In genomic region chr5:132425975-132426524, GRCh38 we compare ENCODE assay signal across 8 cellular contexts. TPM values are rescaled to one million over a fixed set of nuclear protein-coding genes. Genes with fewer than 3 reads are reported as not detected.
DNase-seq lines count a peak whose midpoint lies in the region; ATAC-seq and TF ChIP-seq lines count a peak whose summit lies in the region.
"Had no signal": no experiment of that assay in that cellular context is flagged by ENCODE, and none has a peak within 500 bp of the region (broad histone marks: within the 10 kb centered on the region; RNA-seq: fewer than 3 reads in every experiment).

No MANE protein-coding gene starts in this region.

- WGBS in esophagus, 2 donors, result 66 to 72% methylated on average over 7 of the region's 7 CpGs

- no peaks in the 10 kb centered on the region for H4K20me1 ChIP-seq in PC-3 (ENCODE audit: low read length)

- DNase-seq in PC-3, result no peak
- no peak for DNase-seq in KG1 (lab: John Stamatoyannopoulos, UW)
- DNase-seq in NCI-H187 (lab: John Stamatoyannopoulos, UW), result no peak
- DNase-seq: NCI-H1105 treated with DMSO at 0.1 percent for 48 hours had no signal

- 0 out of 2 replicates have a peak, but pooled peaks cover 5% of the 10 kb centered on the region for H3K79me2 ChIP-seq in PC-3 (ENCODE audit: low read length)

- CTCF ChIA-PET in PC-3 (lab: Charles Lee), result no interaction called here

- TF ChIP-seq CTCF in PC-3 (conservative IDR thresholded peaks at IDR 0.05; ENCODE audit: low read depth, low read length), result no peak

- H3K4me3 ChIP-seq in PC-3 (ENCODE audit: low read length) (no peak overlapping the region), esophagus (ENCODE audit: low read depth in 1 of 2, low read length in 2 of 2) (no peak overlapping the region)

- H3K9me3 Mint-ChIP-seq in stimulated activated memory B cell treated with anti-CD40 and anti-IgM and Interleukin-4, amounts not matched to agents 10 μg/mL and 1 μg/mL and 100 μg/mL, for 72 hours, result no peaks in the 10 kb centered on the region

- no peaks in the 10 kb centered on the region for H3K9me2 ChIP-seq in PC-3 (replicated peaks; ENCODE audit: low read length)

- ATAC-seq in GM19463 (IDR thresholded peaks at IDR 0.05; ENCODE audit: unreplicated experiment), result peak; percentile 3
- no peak for ATAC-seq in PC-3
- no peak for ATAC-seq in stimulated activated memory B cell treated with anti-CD40 and anti-IgM and Interleukin-4, amounts not matched to agents 10 μg/mL and 1 μg/mL and 100 μg/mL, for 72 hours
- ATAC-seq in HG02973 (IDR thresholded peaks at IDR 0.05; ENCODE audit: unreplicated experiment), result no peak

- H3K27me3 ChIP-seq in PC-3 (ENCODE audit: low read length) (no peaks in the 10 kb centered on the region), esophagus (ENCODE audit: control insufficient read depth in 1 of 2, insufficient read depth in 2 of 2, low read length in 2 of 2) (no peaks in the 10 kb centered on the region)

- peaks cover 10% of the 10 kb centered on the region for H3K36me3 Mint-ChIP-seq in stimulated activated memory B cell treated with anti-CD40 and anti-IgM and Interleukin-4, amounts not matched to agents 10 μg/mL and 1 μg/mL and 100 μg/mL, for 72 hours

- POLR2A ChIA-PET in PC-3 (lab: Charles Lee; ENCODE audit: unreplicated experiment), result no interaction called here

- H3K27ac Mint-ChIP-seq in stimulated activated memory B cell treated with anti-CD40 and anti-IgM and Interleukin-4, amounts not matched to agents 10 μg/mL and 1 μg/mL and 100 μg/mL, for 72 hours, result peak overlapping the region; percentile 82

- no peaks in the 10 kb centered on the region for H3K9me3 ChIP-seq in PC-3 (ENCODE audit: low read length)
- H3K9me3 ChIP-seq in esophagus (ENCODE audit: control insufficient read depth in 2 of 2, insufficient read depth in 1 of 2, low read depth in 1 of 2, low read length in 1 of 2), result no peaks in the 10 kb centered on the region

- H3K36me3 ChIP-seq in PC-3 (ENCODE audit: low read depth, low read length), result no peaks in the 10 kb centered on the region
- no peaks in the 10 kb centered on the region for H3K36me3 ChIP-seq in esophagus (ENCODE audit: control insufficient read depth in 2 of 2, insufficient read depth in 2 of 2, low read length in 1 of 2)

- intact Hi-C loops in PC-3 (cut with micrococcal nuclease), result no loop called here

- H3K27me3 Mint-ChIP-seq in stimulated activated memory B cell treated with anti-CD40 and anti-IgM and Interleukin-4, amounts not matched to agents 10 μg/mL and 1 μg/mL and 100 μg/mL, for 72 hours, result no peaks in the 10 kb centered on the region

- no peak overlapping the region for H3K9ac ChIP-seq in PC-3 (ENCODE audit: low read length)

- H3K4me3 Mint-ChIP-seq in stimulated activated memory B cell treated with anti-CD40 and anti-IgM and Interleukin-4, amounts not matched to agents 10 μg/mL and 1 μg/mL and 100 μg/mL, for 72 hours, result peak overlapping the region; percentile 59

- no peak overlapping the region for H2AFZ ChIP-seq in PC-3 (ENCODE audit: low read length)

- H3F3A ChIP-seq in PC-3 (ENCODE audit: low read length, unreplicated experiment), result no peaks in the 10 kb centered on the region

- peak overlapping the region; percentile 15 for H3K4me2 ChIP-seq in PC-3 (ENCODE audit: low read length)

- peaks cover 99% of the 10 kb centered on the region for H3K4me1 Mint-ChIP-seq in stimulated activated memory B cell treated with anti-CD40 and anti-IgM and Interleukin-4, amounts not matched to agents 10 μg/mL and 1 μg/mL and 100 μg/mL, for 72 hours

- BruUV-seq in PC-3 (replicated peaks; lab: Mats Ljungman, UMichigan), result no TSS peak

- H3K4me1 ChIP-seq in PC-3 (ENCODE audit: insufficient read depth, low read length) (peaks cover 66% of the 10 kb centered on the region), esophagus (ENCODE audit: control insufficient read depth in 2 of 2, insufficient read depth in 2 of 2, low read length in 1 of 2) (peaks cover 18 to 33% of the 10 kb centered on the region in 2 donors)

- peak overlapping the region; percentile 55 for H3K27ac ChIP-seq in PC-3 (ENCODE audit: low read length)
- H3K27ac ChIP-seq in esophagus (ENCODE audit: low read depth in 2 of 2, low read length in 1 of 2), result peak overlapping the region; percentile 68 to 87

RNA-seq across cellular contexts. Expression of gene SLC22A5, which starts 56.5 kb away (rescaled TPM):
- total RNA-seq in PC-3 (2014; rRNA removed), result 8.2 and 21.8 TPM in 2 replicates
- 1 to 10 TPM; 3.0 to 4.1 TPM for polyA plus RNA-seq in esophagus
